Comparison of ENCODE assay signal across 26 cellular contexts in genomic region chr12:71027835-71028234, GRCh38.
"Had no signal": no experiment of that assay in that cellular context is flagged by ENCODE, and none has a peak within 500 bp of the region (broad histone marks: within the 10 kb centered on the region; RNA-seq: fewer than 3 reads in every experiment).

No MANE protein-coding gene starts in this region.

- H3K27ac ChIP-seq: heart left ventricle, hepatocyte, left lung, lower lobe of right lung, neutrophil, parathyroid adenoma, psoas muscle, right atrium auricular region, right lobe of liver, transverse colon, upper lobe of left lung had no signal

- H3K9ac ChIP-seq: parathyroid adenoma had no signal

- H3K4me2 ChIP-seq: hepatocyte, smooth muscle cell had no signal

- H3K4me3 ChIP-seq: heart left ventricle, hepatocyte, left lung, lower lobe of right lung, psoas muscle, right atrium auricular region, right lobe of liver, smooth muscle cell, transverse colon, upper lobe of left lung had no signal

- H2AFZ ChIP-seq: hepatocyte, parathyroid adenoma had no signal

- H3K4me1 ChIP-seq: heart left ventricle, left lung, lower lobe of right lung, parathyroid adenoma, psoas muscle, right atrium auricular region, right lobe of liver, transverse colon, upper lobe of left lung had no signal

- H3K79me2 ChIP-seq: hepatocyte, parathyroid adenoma had no signal

- FAIRE-seq: keratinocyte had no signal

- H3K36me3 ChIP-seq: heart left ventricle, left lung, lower lobe of right lung, neutrophil, right atrium auricular region, right lobe of liver, transverse colon, upper lobe of left lung had no signal

- H3K9me3 ChIP-seq: heart left ventricle, left lung, lower lobe of right lung, neutrophil, psoas muscle, right atrium auricular region, right lobe of liver, transverse colon, upper lobe of left lung had no signal

- DNase-seq: heart left ventricle; kidney glomerular epithelial cell; left cardiac atrium; left lung; lower lobe of right lung; mammary epithelial cell; mesenchymal stem cell; naive thymus-derived CD8-positive, alpha-beta T cell; occipital lobe; psoas muscle; right lobe of liver; stimulated activated CD4-positive, alpha-beta T cell treated with anti-CD3 and anti-CD28 coated beads, Interleukin-1b, Interleukin-23, amount 100 ng/mL, for 48 hours; stimulated activated CD4-positive, alpha-beta T cell treated with anti-CD3 and anti-CD28 coated beads, Interleukin-2, amount 100 ng/mL, for 48 hours; stimulated activated CD4-positive, alpha-beta T cell treated with anti-CD3 and anti-CD28 coated beads, Interleukin-4, amount 100 ng/mL, for 4 hours; stimulated activated CD8-positive, alpha-beta memory T cell treated with anti-CD3 and anti-CD28 coated beads, Interleukin-4, amount 100 ng/mL, for 48 hours; stimulated activated naive CD4-positive, alpha-beta T cell treated with Interleukin-2 at 50 U/mL for 16 hours; stimulated activated naive CD8-positive, alpha-beta T cell treated with anti-CD3 and anti-CD28 coated beads, Interleukin-15, amount 100 ng/mL, for 72 hours; substantia nigra; transverse colon; upper lobe of left lung had no signal

- H3K27me3 ChIP-seq: heart left ventricle, hepatocyte, neutrophil, right atrium auricular region, right lobe of liver, transverse colon, upper lobe of left lung had no signal
